Comparison of ENCODE assay signal across 15 cellular contexts in the genomic region with DNA sequence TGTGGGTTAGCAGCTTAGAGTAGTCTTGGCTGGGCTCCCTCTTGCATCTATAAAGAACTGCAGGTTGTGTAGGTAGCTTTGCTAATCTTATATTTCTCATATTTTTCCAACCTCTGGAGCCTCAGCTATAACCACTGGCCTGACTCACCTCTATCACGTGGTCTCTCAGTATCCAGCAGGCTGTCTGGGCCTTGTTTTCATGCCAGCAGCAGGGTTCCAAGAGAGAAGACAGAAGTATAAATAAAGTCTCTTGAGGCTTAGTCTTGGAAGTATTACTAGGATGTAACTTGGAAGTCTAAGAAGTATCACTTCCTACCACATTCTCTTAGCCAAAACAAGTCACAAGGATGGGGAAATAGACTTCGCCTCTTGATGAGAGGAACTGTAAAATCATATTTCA.
DNase-seq lines count a peak whose midpoint lies in the region; ATAC-seq and TF ChIP-seq lines count a peak whose summit lies in the region.
"Had no signal": no experiment of that assay in that cellular context is flagged by ENCODE, and none has a peak within 500 bp of the region (broad histone marks: within the 10 kb centered on the region; RNA-seq: fewer than 3 reads in every experiment).

No MANE protein-coding gene starts in this region.

- CTCF ChIA-PET in HEK293T (lab: Yijun Ruan, JAX) = no interaction called here

- POLR2A ChIA-PET in HEK293T (lab: Yijun Ruan, JAX) = no interaction called here

- no peaks in the 10 kb centered on the region for H3K9me3 Mint-ChIP-seq in activated naive CD4-positive, alpha-beta T cell treated with anti-CD3 and anti-CD28 coated beads, Interleukin-2, amount 50 U/mL, for 72 hours
- H3K9me3 Mint-ChIP-seq: nephron progenitor cell; stimulated activated naive B cell treated with anti-CD40 and anti-IgM and Interleukin-4, amounts not matched to agents 10 μg/mL and 1 μg/mL and 100 μg/mL, for 72 hours had no signal

- no peaks in the 10 kb centered on the region for H3K36me3 Mint-ChIP-seq in activated naive CD4-positive, alpha-beta T cell treated with anti-CD3 and anti-CD28 coated beads, Interleukin-2, amount 50 U/mL, for 72 hours
- H3K36me3 Mint-ChIP-seq: stimulated activated naive B cell treated with anti-CD40 and anti-IgM and Interleukin-4, amounts not matched to agents 10 μg/mL and 1 μg/mL and 100 μg/mL, for 72 hours had no signal

- no peak for DNase-seq in activated naive CD4-positive, alpha-beta T cell treated with anti-CD3 and anti-CD28 coated beads, Interleukin-2, amount 50 U/mL, for 72 hours (ENCODE audit: low spot score in 2 of 2)
- no peak for DNase-seq in activated naive CD4-positive, alpha-beta T cell treated with Interleukin-2 at 50 U/mL for 16 hours
- peak; percentile 67 for DNase-seq in amniotic epithelial cell (ENCODE audit: low read depth)
- peak; percentile 22 for DNase-seq in glomerular visceral epithelial cell (ENCODE audit: extremely low spot score)
- peak; percentile 77 for DNase-seq in stromal cell of bone marrow (ENCODE audit: low read depth)
- no peak for DNase-seq in HEK293T (ENCODE audit: extremely low spot score)
- DNase-seq in NCI-H2171 (lab: John Stamatoyannopoulos, UW) = no peak
- DNase-seq: activated naive CD4-positive, alpha-beta T cell; Calu3; NCI-H510A; nephron progenitor cell; OCI-M1; stimulated activated naive B cell treated with anti-CD40 and anti-IgM and Interleukin-4, amounts not matched to agents 10 μg/mL and 1 μg/mL and 100 μg/mL, for 72 hours had no signal

- no peak overlapping the region for H3K27ac Mint-ChIP-seq in activated naive CD4-positive, alpha-beta T cell treated with anti-CD3 and anti-CD28 coated beads, Interleukin-2, amount 50 U/mL, for 72 hours
- H3K27ac Mint-ChIP-seq: nephron progenitor cell; stimulated activated naive B cell treated with anti-CD40 and anti-IgM and Interleukin-4, amounts not matched to agents 10 μg/mL and 1 μg/mL and 100 μg/mL, for 72 hours had no signal

- ATAC-seq in activated naive CD4-positive, alpha-beta T cell treated with anti-CD3 and anti-CD28 coated beads, Interleukin-2, amount 50 U/mL, for 72 hours = peak; percentile 64 to 69
- ATAC-seq in GM19463 (IDR thresholded peaks at IDR 0.05; ENCODE audit: unreplicated experiment) = no peak
- ATAC-seq: sciatic nerve; stimulated activated naive B cell treated with anti-CD40 and anti-IgM and Interleukin-4, amounts not matched to agents 10 μg/mL and 1 μg/mL and 100 μg/mL, for 72 hours had no signal

TF ChIP-seq in HEK293T, 16 proteins besides CTCF, POLR2A, EP300 and RAD21:
- no peak for TF ChIP-seq FOXA1 (IDR thresholded peaks at IDR 0.05)
- TF ChIP-seq TARDBP (IDR thresholded peaks at IDR 0.05) = no peak
- TF ChIP-seq, protein P1, sequence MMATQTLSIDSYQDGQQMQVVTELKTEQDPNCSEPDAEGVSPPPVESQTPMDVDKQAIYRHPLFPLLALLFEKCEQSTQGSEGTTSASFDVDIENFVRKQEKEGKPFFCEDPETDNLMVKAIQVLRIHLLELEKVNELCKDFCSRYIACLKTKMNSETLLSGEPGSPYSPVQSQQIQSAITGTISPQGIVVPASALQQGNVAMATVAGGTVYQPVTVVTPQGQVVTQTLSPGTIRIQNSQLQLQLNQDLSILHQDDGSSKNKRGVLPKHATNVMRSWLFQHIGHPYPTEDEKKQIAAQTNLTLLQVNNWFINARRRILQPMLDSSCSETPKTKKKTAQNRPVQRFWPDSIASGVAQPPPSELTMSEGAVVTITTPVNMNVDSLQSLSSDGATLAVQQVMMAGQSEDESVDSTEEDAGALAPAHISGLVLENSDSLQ (IDR thresholded peaks at IDR 0.05) = no peak
- TF ChIP-seq HDGF (IDR thresholded peaks at IDR 0.05; ENCODE audit: borderline replicate concordance) = no peak
- TF ChIP-seq BHLHE40 (IDR thresholded peaks at IDR 0.05; ENCODE audit: borderline replicate concordance) = no peak
- no peak for TF ChIP-seq ZNF384 (IDR thresholded peaks at IDR 0.05)
- no peak for TF ChIP-seq FOXM1 (IDR thresholded peaks at IDR 0.05; ENCODE audit: borderline replicate concordance)
- no peak for TF ChIP-seq CTBP1 (IDR thresholded peaks at IDR 0.05; ENCODE audit: borderline replicate concordance)
- no peak for TF ChIP-seq SUZ12 (IDR thresholded peaks at IDR 0.05)
- TF ChIP-seq ELF4 (IDR thresholded peaks at IDR 0.05) = no peak
- TF ChIP-seq NFRKB (IDR thresholded peaks at IDR 0.05) = no peak
- TF ChIP-seq LEF1 (IDR thresholded peaks at IDR 0.05; ENCODE audit: borderline replicate concordance) = no peak
- TF ChIP-seq L3MBTL2 (conservative IDR thresholded peaks at IDR 0.05) = no peak
- no peak for TF ChIP-seq ARNT (IDR thresholded peaks at IDR 0.05)
- TF ChIP-seq SP1 (IDR thresholded peaks at IDR 0.05) = no peak
- TF ChIP-seq FOXK2 (IDR thresholded peaks at IDR 0.05) = no peak

Comparison
In these comparisons a context has a peak if more than half of its experiments do, and no peak if none do; other contexts are left out.
1. DNase-seq: peak in amniotic epithelial cell (single experiment), glomerular visceral epithelial cell (single experiment) and stromal cell of bone marrow (single experiment); none in activated naive CD4-positive, alpha-beta T cell treated with anti-CD3 and anti-CD28 coated beads, Interleukin-2, amount 50 U/mL, for 72 hours (0 of 2), activated naive CD4-positive, alpha-beta T cell treated with Interleukin-2 at 50 U/mL for 16 hours (single experiment), HEK293T (single experiment) and NCI-H2171 (single experiment).